Comparison of ENCODE assay signal across 8 cellular contexts in the genomic region with DNA sequence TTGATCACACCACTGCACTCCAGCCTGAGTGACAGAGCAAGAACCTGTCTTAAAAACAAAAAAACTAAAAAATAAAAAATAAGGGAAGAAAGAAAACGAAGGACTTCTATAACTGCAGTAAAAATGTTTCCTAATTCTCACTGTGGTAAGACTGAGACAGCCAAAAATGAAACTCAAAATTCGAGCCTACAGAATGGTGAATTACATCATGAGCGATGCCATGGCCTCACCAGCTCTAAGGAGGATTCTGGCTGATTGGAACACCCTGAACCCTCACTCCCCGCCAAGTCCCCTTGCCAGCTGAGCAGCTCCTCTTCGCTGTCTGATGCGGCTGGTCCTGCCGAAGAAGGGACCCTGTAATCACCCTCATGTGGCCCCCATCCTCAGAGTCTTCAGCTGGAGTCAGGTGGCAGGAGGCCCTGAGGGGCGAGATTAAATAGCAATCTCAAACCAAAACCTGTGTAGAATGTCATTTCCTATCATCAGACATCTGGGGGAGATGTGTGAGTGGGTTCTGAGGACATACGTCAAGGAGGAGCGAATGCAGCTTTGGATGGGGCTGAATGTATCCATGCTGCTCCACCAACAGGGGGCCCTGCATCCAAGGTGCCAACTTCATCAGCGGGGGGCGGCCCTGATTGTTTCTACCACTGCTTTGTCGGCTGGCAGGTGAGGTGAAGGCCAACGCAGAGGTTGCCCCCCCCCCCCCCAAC. TPM values are rescaled to one million over a fixed set of nuclear protein-coding genes. Genes with fewer than 3 reads are reported as not detected.
DNase-seq lines count a peak whose midpoint lies in the region; ATAC-seq, FAIRE-seq and TF ChIP-seq lines count a peak whose summit lies in the region.

No MANE protein-coding gene starts in this region.

- TF ChIP-seq POLR2A in H54 (IDR thresholded peaks at IDR 0.05; ENCODE audit: low read depth, low read length): no peak

- intact Hi-C loops in MCF 10A (cut with micrococcal nuclease): no loop called here
- intact Hi-C loops in naive thymus-derived CD4-positive, alpha-beta T cell (cut with micrococcal nuclease): loop anchor here in 1 of 2 donors (1.0 to 2.0 kb wide), 2 partner anchors 45 to 91 kb away; no protein-coding TSS in a partner anchor

- H3K4me3 Mint-ChIP-seq in MCF 10A (ENCODE audit: unreplicated experiment): no peak overlapping the region
- no peak overlapping the region for H3K4me3 Mint-ChIP-seq in naive thymus-derived CD4-positive, alpha-beta T cell

- ATAC-seq in naive thymus-derived CD4-positive, alpha-beta T cell: peak; percentile 81

- H3K27me3 ChIP-seq in DOHH2 (ENCODE audit: control insufficient read depth, low read length) (peaks cover 25% of the 10 kb centered on the region), SJCRH30 (no peaks in the 10 kb centered on the region)
- H3K27me3 ChIP-seq in naive thymus-derived CD4-positive, alpha-beta T cell (ENCODE audit: control insufficient read depth in 2 of 2, insufficient read depth in 2 of 2, low read length in 2 of 2): no peaks in the 10 kb centered on the region

- POLR2A ChIA-PET in MCF 10A (lab: Yijun Ruan, JAX): interaction anchor here (0.6 to 1.8 kb wide), 4 partner anchors 8 to 66 kb away, joined by 3 to 16 read pairs (median 4); no protein-coding TSS in a partner anchor
- POLR2A ChIA-PET in naive thymus-derived CD4-positive, alpha-beta T cell (lab: Charles Lee): interaction anchor here (0.6 to 1.0 kb wide), 3 partner anchors 29 to 172 kb away, joined by 3 to 5 read pairs (median 4); partner anchors contain the start of gene PDGFB

- H3K4me2 ChIP-seq in DOHH2 (ENCODE audit: low read length): no peak overlapping the region

- no peaks in the 10 kb centered on the region for H3K9me2 ChIP-seq in DOHH2 (replicated peaks; ENCODE audit: control insufficient read depth, low read length)

- no peak overlapping the region for H3K27ac Mint-ChIP-seq in MCF 10A (ENCODE audit: low read depth, unreplicated experiment)
- H3K27ac Mint-ChIP-seq in naive thymus-derived CD4-positive, alpha-beta T cell: no peak overlapping the region

- H3K27ac ChIP-seq in DOHH2 (ENCODE audit: low read depth, low read length) (no peak overlapping the region), SJCRH30 (no peak overlapping the region)
- no peak overlapping the region for H3K27ac ChIP-seq in naive thymus-derived CD4-positive, alpha-beta T cell (ENCODE audit: low read depth, low read length)

- peaks cover 6% of the 10 kb centered on the region for H3K9me3 Mint-ChIP-seq in MCF 10A (ENCODE audit: unreplicated experiment)
- peaks cover 0 to 10% (median 0%) of the 10 kb centered on the region in 11 donors for H3K9me3 Mint-ChIP-seq in naive thymus-derived CD4-positive, alpha-beta T cell

- H3K36me3 ChIP-seq in DOHH2 (ENCODE audit: control insufficient read depth, low read length) (no peaks in the 10 kb centered on the region), SJCRH30 (no peaks in the 10 kb centered on the region)
- H3K36me3 ChIP-seq in naive thymus-derived CD4-positive, alpha-beta T cell (ENCODE audit: control insufficient read depth in 2 of 3, insufficient read depth in 3 of 3, low read length in 3 of 3): no peaks in the 10 kb centered on the region

- peak; percentile 36 for DNase-seq in KBM-7
- no peak for DNase-seq in MCF 10A (ENCODE audit: unreplicated experiment)
- DNase-seq in naive thymus-derived CD4-positive, alpha-beta T cell: peak in 3 of 9 donors; percentile 31 to 49 (median 45)
- DNase-seq in NCI-H2196 (lab: John Stamatoyannopoulos, UW; ENCODE audit: unreplicated experiment): no peak
- DNase-seq in globus pallidus (ENCODE audit: low spot score): no peak
- no peak for DNase-seq in H54 (ENCODE audit: insufficient read length, low spot score)
- no peak for DNase-seq in SJCRH30

- no peak for FAIRE-seq in H54 (lab: Jason Lieb, UNC)

- TF ChIP-seq CTCF in DOHH2 (IDR thresholded peaks at IDR 0.05; ENCODE audit: low read depth, low read length, poor library complexity, severe bottlenecking): peak; percentile 75
- peak; percentile 13 for TF ChIP-seq CTCF in MCF 10A (IDR thresholded peaks at IDR 0.05; ENCODE audit: unreplicated experiment)

- no TSS peak for BruUV-seq in MCF 10A (replicated peaks; lab: Mats Ljungman, UMichigan)

- H3K9me3 ChIP-seq in DOHH2 (ENCODE audit: control insufficient read depth, insufficient read depth, low read length) (no peaks in the 10 kb centered on the region), SJCRH30 (replicated peaks) (no peaks in the 10 kb centered on the region; the same call in 1 of the 2 replicates)
- no peaks in the 10 kb centered on the region for H3K9me3 ChIP-seq in naive thymus-derived CD4-positive, alpha-beta T cell (ENCODE audit: control insufficient read depth in 2 of 3, low read length in 3 of 3)

- CTCF ChIA-PET in MCF 10A (lab: Yijun Ruan, JAX): interaction anchor here (0.6 kb wide), 1 partner anchor 100 kb away, joined by 3 read pairs; no protein-coding TSS in a partner anchor
- CTCF ChIA-PET in naive thymus-derived CD4-positive, alpha-beta T cell (lab: Charles Lee): interaction anchor here (0.7 to 3.7 kb wide), 10 partner anchors 14 to 519 kb away, joined by 3 to 30 read pairs (median 3); partner anchors contain the start of gene RPL3

- H3K27me3 Mint-ChIP-seq in MCF 10A (ENCODE audit: insufficient read depth, unreplicated experiment): no peaks in the 10 kb centered on the region
- H3K27me3 Mint-ChIP-seq in naive thymus-derived CD4-positive, alpha-beta T cell: peaks cover 9 to 50% (median 32%) of the 10 kb centered on the region in 5 donors

- no peaks in the 10 kb centered on the region for H3K36me3 Mint-ChIP-seq in MCF 10A (ENCODE audit: insufficient read depth, unreplicated experiment)
- H3K36me3 Mint-ChIP-seq in naive thymus-derived CD4-positive, alpha-beta T cell: peaks cover 0 to 4% (median 0%) of the 10 kb centered on the region in 5 donors

- H3K4me1 ChIP-seq in DOHH2 (ENCODE audit: control insufficient read depth, low read length) (no peaks in the 10 kb centered on the region), SJCRH30 (peaks cover 28% of the 10 kb centered on the region)
- H3K4me1 ChIP-seq in naive thymus-derived CD4-positive, alpha-beta T cell (ENCODE audit: control insufficient read depth in 2 of 2, insufficient read depth in 2 of 2, low read length in 2 of 2): no peaks in the 10 kb centered on the region

- peaks cover 30% of the 10 kb centered on the region for H3K4me1 Mint-ChIP-seq in MCF 10A (ENCODE audit: insufficient read depth, unreplicated experiment)
- H3K4me1 Mint-ChIP-seq in naive thymus-derived CD4-positive, alpha-beta T cell: peaks cover 0 to 7% (median 0%) of the 10 kb centered on the region in 7 donors

- H3K4me3 ChIP-seq in DOHH2 (ENCODE audit: low read length) (no peak overlapping the region), SJCRH30 (no peak overlapping the region)
- H3K4me3 ChIP-seq in naive thymus-derived CD4-positive, alpha-beta T cell (ENCODE audit: low read length): no peak overlapping the region

- no peaks in the 10 kb centered on the region; the same call in 1 of the 2 replicates for H4K20me1 ChIP-seq in DOHH2 (ENCODE audit: control insufficient read depth, insufficient read depth, low read depth, low read length)

- no peaks in the 10 kb centered on the region for H3F3A ChIP-seq in DOHH2 (ENCODE audit: control insufficient read depth, insufficient read depth)

- in situ Hi-C loops in KBM-7 (cut with MboI; ENCODE audit: low pct_unique_long_range_greater_than_20kb, low sequenced_read_pairs): no loop called here

- no peaks in the 10 kb centered on the region for H3K79me2 ChIP-seq in DOHH2 (ENCODE audit: control insufficient read depth, low read length)

RNA-seq across cellular contexts. Expression of gene PDGFB, which starts 29.2 kb away (rescaled TPM):
- 0.29 and 0.37 TPM in 2 replicates for total RNA-seq in MCF 10A (2022)
- 1 to 10 TPM in 4 of 5 experiments, under 1 TPM in 1; 0.56 to 9.5 (median 2.3) TPM for total RNA-seq in naive thymus-derived CD4-positive, alpha-beta T cell
- polyA plus RNA-seq in naive thymus-derived CD4-positive, alpha-beta T cell: 1 to 10 TPM; 1.4 to 5.8 TPM
- total RNA-seq in SJCRH30 (2014; rRNA removed; shearing (Covaris generic)): 0.05 and 0.26 TPM in 2 replicates
